Comparison of ENCODE assay signal across 18 cellular contexts in genomic region chr2:197121255-197121654, GRCh38.
DNase-seq lines count a peak whose midpoint lies in the region; ATAC-seq and TF ChIP-seq lines count a peak whose summit lies in the region.
"Had no signal": no experiment of that assay in that cellular context is flagged by ENCODE, and none has a peak within 500 bp of the region (broad histone marks: within the 10 kb centered on the region; RNA-seq: fewer than 3 reads in every experiment).

No MANE protein-coding gene starts in this region.

- peak; percentile 14 for DNase-seq in activated naive CD4-positive, alpha-beta T cell treated with anti-CD3 and anti-CD28 coated beads for 36 hours
- no peak for DNase-seq in activated naive CD4-positive, alpha-beta T cell treated with anti-CD3 and anti-CD28 coated beads, Interleukin-2, amount 50 U/mL, for 16 hours
- no peak for DNase-seq in T-helper 2 cell treated with Interferon-gamma antibody and Interleukin-4, amounts not matched to agents 5 μg/mL and 100 μg/mL, for 36 hours (ENCODE audit: low spot score)
- peak in 1 of 2 donors; percentile 31 for DNase-seq in central memory CD8-positive, alpha-beta T cell (ENCODE audit: low spot score in 2 of 2)
- no peak for DNase-seq in stimulated activated naive B cell treated with anti-CD40 and anti-IgM and Interleukin-4, amounts not matched to agents 10 μg/mL and 1 μg/mL and 100 μg/mL, for 72 hours
- DNase-seq in left cardiac atrium = no peak
- DNase-seq in heart right ventricle = no peak
- DNase-seq: activated CD4-positive, alpha-beta T cell treated with anti-CD3 and anti-CD28 coated beads, Interleukin-2, amount 50 U/mL, for 4 hours; COR-L47; effector CD8-positive, alpha-beta T cell; glutamatergic neuron; left lung; MV-4-11; NCI-H187 treated with DMSO at 0.1 percent for 48 hours; nucleus accumbens; spleen had no signal

- no peaks in the 10 kb centered on the region for H3K9me3 Mint-ChIP-seq in activated naive CD4-positive, alpha-beta T cell treated with anti-CD3 and anti-CD28 coated beads for 36 hours
- no peaks in the 10 kb centered on the region for H3K9me3 Mint-ChIP-seq in T-helper 2 cell treated with Interferon-gamma antibody and Interleukin-4, amounts not matched to agents 5 μg/mL and 100 μg/mL, for 36 hours
- H3K9me3 Mint-ChIP-seq in central memory CD8-positive, alpha-beta T cell = no peaks in the 10 kb centered on the region
- H3K9me3 Mint-ChIP-seq in stimulated activated naive B cell treated with anti-CD40 and anti-IgM and Interleukin-4, amounts not matched to agents 10 μg/mL and 1 μg/mL and 100 μg/mL, for 72 hours = no peaks in the 10 kb centered on the region

- H3K27me3 Mint-ChIP-seq in activated naive CD4-positive, alpha-beta T cell treated with anti-CD3 and anti-CD28 coated beads for 36 hours (ENCODE audit: low read depth) = no peaks in the 10 kb centered on the region
- H3K27me3 Mint-ChIP-seq in T-helper 2 cell treated with Interferon-gamma antibody and Interleukin-4, amounts not matched to agents 5 μg/mL and 100 μg/mL, for 36 hours (ENCODE audit: low read depth) = no peaks in the 10 kb centered on the region
- H3K27me3 Mint-ChIP-seq in central memory CD8-positive, alpha-beta T cell = no peaks in the 10 kb centered on the region
- no peaks in the 10 kb centered on the region for H3K27me3 Mint-ChIP-seq in stimulated activated naive B cell treated with anti-CD40 and anti-IgM and Interleukin-4, amounts not matched to agents 10 μg/mL and 1 μg/mL and 100 μg/mL, for 72 hours

- H3K36me3 ChIP-seq in heart right ventricle = peaks cover 0 to 73% (median 0%) of the 10 kb centered on the region in 9 donors

- H3K4me3 Mint-ChIP-seq in activated naive CD4-positive, alpha-beta T cell treated with anti-CD3 and anti-CD28 coated beads for 36 hours = no peak overlapping the region
- peak overlapping the region; percentile 10 for H3K4me3 Mint-ChIP-seq in T-helper 2 cell treated with Interferon-gamma antibody and Interleukin-4, amounts not matched to agents 5 μg/mL and 100 μg/mL, for 36 hours
- peak overlapping the region; percentile 69 for H3K4me3 Mint-ChIP-seq in central memory CD8-positive, alpha-beta T cell
- H3K4me3 Mint-ChIP-seq in stimulated activated naive B cell treated with anti-CD40 and anti-IgM and Interleukin-4, amounts not matched to agents 10 μg/mL and 1 μg/mL and 100 μg/mL, for 72 hours = peak overlapping the region; percentile 17 to 31

- WGBS in heart right ventricle, 2 donors = 96 to 98% methylated on average over 8 of the region's 8 CpGs

- H3K27ac Mint-ChIP-seq in activated naive CD4-positive, alpha-beta T cell treated with anti-CD3 and anti-CD28 coated beads for 36 hours = peak overlapping the region; percentile 32
- peak overlapping the region; percentile 61 for H3K27ac Mint-ChIP-seq in T-helper 2 cell treated with Interferon-gamma antibody and Interleukin-4, amounts not matched to agents 5 μg/mL and 100 μg/mL, for 36 hours
- peak overlapping the region; percentile 49 for H3K27ac Mint-ChIP-seq in central memory CD8-positive, alpha-beta T cell (ENCODE audit: low read depth)
- H3K27ac Mint-ChIP-seq in stimulated activated naive B cell treated with anti-CD40 and anti-IgM and Interleukin-4, amounts not matched to agents 10 μg/mL and 1 μg/mL and 100 μg/mL, for 72 hours = peak overlapping the region; percentile 56

- ATAC-seq in central memory CD8-positive, alpha-beta T cell (replicated peaks; ENCODE audit: extremely low read depth, poor library complexity, severe bottlenecking) = peak; percentile 89
- no peak for ATAC-seq in stimulated activated naive B cell treated with anti-CD40 and anti-IgM and Interleukin-4, amounts not matched to agents 10 μg/mL and 1 μg/mL and 100 μg/mL, for 72 hours (replicated peaks)
- ATAC-seq in left cardiac atrium (no peak), GM21528 (IDR thresholded peaks at IDR 0.05; ENCODE audit: low FRiP score, unreplicated experiment) (no peak), heart right ventricle (no peak)
- ATAC-seq: left lung had no signal

- H3K27ac ChIP-seq in heart right ventricle = no peak overlapping the region
- H3K27ac ChIP-seq: KMS-11, left lung had no signal

- intact Hi-C loops in activated naive CD4-positive, alpha-beta T cell treated with anti-CD3 and anti-CD28 coated beads for 36 hours (cut with micrococcal nuclease) = no loop called here
- intact Hi-C loops in left cardiac atrium (cut with DNase I) = no loop called here
- intact Hi-C loops in heart right ventricle (cut with DNase I) = loop anchor here in 1 of 10 donors (5.0 kb wide), 1 partner anchor 191 kb away; the partner anchor contains the start of gene ANKRD44

- H3K9me3 ChIP-seq in heart right ventricle = no peaks in the 10 kb centered on the region
- H3K9me3 ChIP-seq: left lung, spleen had no signal

- CTCF ChIA-PET in activated naive CD4-positive, alpha-beta T cell treated with anti-CD3 and anti-CD28 coated beads for 36 hours (lab: Charles Lee) = interaction anchor here (0.8 to 3.6 kb wide), 9 partner anchors 8 to 257 kb away, joined by 3 to 21 read pairs (median 4); no protein-coding TSS in a partner anchor

- no peak for TF ChIP-seq CTCF in heart right ventricle (IDR thresholded peaks at IDR 0.05)

- H3K4me3 ChIP-seq in heart right ventricle = no peak overlapping the region
- H3K4me3 ChIP-seq: left lung, spleen had no signal

- H3K4me1 ChIP-seq in heart right ventricle = peaks cover 0 to 5% (median 0%) of the 10 kb centered on the region in 9 donors
- H3K4me1 ChIP-seq: left lung had no signal

- H3K27me3 ChIP-seq in heart right ventricle = no peaks in the 10 kb centered on the region
- H3K27me3 ChIP-seq: left lung, spleen had no signal

- peaks cover 22% of the 10 kb centered on the region for H3K36me3 Mint-ChIP-seq in activated naive CD4-positive, alpha-beta T cell treated with anti-CD3 and anti-CD28 coated beads for 36 hours (ENCODE audit: low read depth)
- H3K36me3 Mint-ChIP-seq in T-helper 2 cell treated with Interferon-gamma antibody and Interleukin-4, amounts not matched to agents 5 μg/mL and 100 μg/mL, for 36 hours (ENCODE audit: low read depth) = peaks cover 81% of the 10 kb centered on the region
- peaks cover 67% of the 10 kb centered on the region for H3K36me3 Mint-ChIP-seq in central memory CD8-positive, alpha-beta T cell (ENCODE audit: insufficient read depth)
- H3K36me3 Mint-ChIP-seq in stimulated activated naive B cell treated with anti-CD40 and anti-IgM and Interleukin-4, amounts not matched to agents 10 μg/mL and 1 μg/mL and 100 μg/mL, for 72 hours = peaks cover 47 to 59% of the 10 kb centered on the region in 2 donors

- H3K4me1 Mint-ChIP-seq in activated naive CD4-positive, alpha-beta T cell treated with anti-CD3 and anti-CD28 coated beads for 36 hours (ENCODE audit: low read depth) = peaks cover 47% of the 10 kb centered on the region
- peaks cover 40% of the 10 kb centered on the region for H3K4me1 Mint-ChIP-seq in T-helper 2 cell treated with Interferon-gamma antibody and Interleukin-4, amounts not matched to agents 5 μg/mL and 100 μg/mL, for 36 hours (ENCODE audit: low read depth)
- peaks cover 41% of the 10 kb centered on the region for H3K4me1 Mint-ChIP-seq in central memory CD8-positive, alpha-beta T cell
- H3K4me1 Mint-ChIP-seq in stimulated activated naive B cell treated with anti-CD40 and anti-IgM and Interleukin-4, amounts not matched to agents 10 μg/mL and 1 μg/mL and 100 μg/mL, for 72 hours = peaks cover 16 to 24% of the 10 kb centered on the region in 2 donors
